ENCODE assay signal across 14 cellular contexts in the genomic region with DNA sequence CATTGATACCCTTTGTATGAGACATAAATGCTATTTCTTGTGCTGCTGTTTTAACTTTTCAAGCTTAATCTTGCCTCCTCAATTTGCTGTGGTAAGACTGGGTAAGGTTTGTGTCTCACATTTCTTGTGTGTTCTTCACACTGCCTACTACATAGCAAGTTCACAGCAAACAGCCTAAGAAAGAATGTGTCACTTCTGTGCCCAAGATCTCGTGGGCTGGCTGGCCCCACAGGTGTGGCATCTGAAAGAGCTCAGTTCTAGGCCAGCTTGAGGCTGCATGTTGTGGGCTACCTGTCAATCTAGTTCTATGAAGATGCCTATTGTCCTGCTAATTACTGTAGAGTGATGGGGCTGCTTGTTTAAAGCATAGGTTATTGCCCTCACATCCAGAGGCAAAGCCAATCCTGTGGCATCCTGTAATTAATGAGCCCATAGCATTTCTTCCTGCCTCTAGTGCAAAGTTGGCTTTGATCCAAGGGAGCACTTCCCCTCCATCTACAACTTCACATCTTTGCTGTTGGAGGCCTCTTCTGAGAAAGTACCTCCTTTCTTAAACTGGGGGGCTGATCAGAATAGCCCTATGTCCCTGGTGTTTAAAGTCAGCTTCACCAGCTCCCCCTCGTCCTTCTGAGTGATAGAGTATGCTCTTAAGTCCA. TPM values are rescaled to one million over a fixed set of nuclear protein-coding genes. Genes with fewer than 3 reads are reported as not detected.
DNase-seq lines count a peak whose midpoint lies in the region; ATAC-seq and TF ChIP-seq lines count a peak whose summit lies in the region.
"Had no signal": no experiment of that assay in that cellular context is flagged by ENCODE, and none has a peak within 500 bp of the region (broad histone marks: within the 10 kb centered on the region; RNA-seq: fewer than 3 reads in every experiment).

No MANE protein-coding gene starts in this region.

- no peaks in the 10 kb centered on the region for H3K9me3 Mint-ChIP-seq in CD8-positive, alpha-beta T cell
- H3K9me3 Mint-ChIP-seq in GM23338 (no peaks in the 10 kb centered on the region), memory B cell (no peaks in the 10 kb centered on the region)
- H3K9me3 Mint-ChIP-seq: activated B cell treated with CpG ODN at 0.5 μM for 24 hours, neural crest cell had no signal

- H3K36me3 ChIP-seq in CD8-positive, alpha-beta T cell (ENCODE audit: insufficient read depth, low read length), result no peaks in the 10 kb centered on the region
- no peaks in the 10 kb centered on the region for H3K36me3 ChIP-seq in GM23338 (ENCODE audit: insufficient read depth)
- H3K36me3 ChIP-seq: brain microvascular endothelial cell, heart left ventricle, left ventricle myocardium inferior had no signal

- no peaks in the 10 kb centered on the region for H3K9me2 ChIP-seq in GM23338 (ENCODE audit: insufficient read depth)

- peaks cover 4% of the 10 kb centered on the region for H3K36me3 Mint-ChIP-seq in CD8-positive, alpha-beta T cell
- H3K36me3 Mint-ChIP-seq in GM23338 (ENCODE audit: low read depth) (no peaks in the 10 kb centered on the region), memory B cell (no peaks in the 10 kb centered on the region)

- ATAC-seq in CD8-positive, alpha-beta T cell, result no peak
- ATAC-seq in GM23338 (no peak), memory B cell (ENCODE audit: low read depth) (no peak), HG02884 (IDR thresholded peaks at IDR 0.05; ENCODE audit: unreplicated experiment) (no peak), GM19328 (IDR thresholded peaks at IDR 0.05; ENCODE audit: unreplicated experiment) (no peak)
- ATAC-seq: heart left ventricle had no signal

- no peak overlapping the region for H3K4me3 ChIP-seq in CD8-positive, alpha-beta T cell (ENCODE audit: low read depth, low read length)
- no peak overlapping the region for H3K4me3 ChIP-seq in GM23338
- H3K4me3 ChIP-seq: heart left ventricle, left ventricle myocardium inferior had no signal

- H3K4me2 ChIP-seq in GM23338, result no peak overlapping the region

- H3K27me3 ChIP-seq in CD8-positive, alpha-beta T cell (ENCODE audit: insufficient read depth, low read length), result no peaks in the 10 kb centered on the region
- H3K27me3 ChIP-seq in GM23338 (ENCODE audit: insufficient read depth), result no peaks in the 10 kb centered on the region
- H3K27me3 ChIP-seq: brain microvascular endothelial cell, heart left ventricle had no signal

- no peak overlapping the region for H2AFZ ChIP-seq in GM23338

- intact Hi-C loops in CD8-positive, alpha-beta T cell (cut with DNase I, micrococcal nuclease), result no loop called here

- H3K4me3 Mint-ChIP-seq in CD8-positive, alpha-beta T cell, result no peak overlapping the region
- H3K4me3 Mint-ChIP-seq in GM23338 (no peak overlapping the region), memory B cell (no peak overlapping the region)
- H3K4me3 Mint-ChIP-seq: activated B cell treated with CpG ODN at 0.5 μM for 24 hours, neural crest cell had no signal

- H4K20me1 ChIP-seq in GM23338 (replicated peaks; ENCODE audit: insufficient read depth), result no peaks in the 10 kb centered on the region

- no peaks in the 10 kb centered on the region for H3K9me3 ChIP-seq in CD8-positive, alpha-beta T cell (ENCODE audit: low read length)
- H3K9me3 ChIP-seq: heart left ventricle, left ventricle myocardium inferior had no signal

- H3F3A ChIP-seq in GM23338 (replicated peaks; ENCODE audit: low read depth), result no peaks in the 10 kb centered on the region

- H3K79me2 ChIP-seq in GM23338 (replicated peaks; ENCODE audit: insufficient read depth), result no peaks in the 10 kb centered on the region

- TF ChIP-seq CTCF in CD8-positive, alpha-beta T cell (IDR thresholded peaks at IDR 0.05), result no peak
- no peak for TF ChIP-seq CTCF in GM23338 (conservative IDR thresholded peaks at IDR 0.05; ENCODE audit: low read depth in 2 of 2)

- POLR2A ChIA-PET in CD8-positive, alpha-beta T cell (lab: Charles Lee), result no interaction called here

- H3K4me1 Mint-ChIP-seq in CD8-positive, alpha-beta T cell (ENCODE audit: low read depth), result peaks cover 10% of the 10 kb centered on the region
- H3K4me1 Mint-ChIP-seq in GM23338 (peaks cover 39% of the 10 kb centered on the region), memory B cell (peaks cover 6% of the 10 kb centered on the region)
- H3K4me1 Mint-ChIP-seq: neural crest cell had no signal

- H3K27ac Mint-ChIP-seq in CD8-positive, alpha-beta T cell, result peak overlapping the region; percentile 34
- H3K27ac Mint-ChIP-seq in GM23338 (no peak overlapping the region), memory B cell (peak overlapping the region; percentile 28)
- H3K27ac Mint-ChIP-seq: activated B cell treated with CpG ODN at 0.5 μM for 24 hours had no signal

- no peaks in the 10 kb centered on the region for H3K27me3 Mint-ChIP-seq in CD8-positive, alpha-beta T cell (ENCODE audit: low read depth)
- H3K27me3 Mint-ChIP-seq in GM23338 (ENCODE audit: insufficient read depth, low read depth, poor library complexity), result peaks cover 2% of the 10 kb centered on the region
- H3K27me3 Mint-ChIP-seq in memory B cell, result no peaks in the 10 kb centered on the region
- H3K27me3 Mint-ChIP-seq: activated B cell treated with CpG ODN at 0.5 μM for 24 hours had no signal

- CTCF ChIA-PET in CD8-positive, alpha-beta T cell (lab: Charles Lee), result interaction anchor here (1.0 kb wide), 1 partner anchor 35 kb away, joined by 3 read pairs; no protein-coding TSS in a partner anchor

- peaks cover 8% of the 10 kb centered on the region for H3K4me1 ChIP-seq in CD8-positive, alpha-beta T cell (ENCODE audit: insufficient read depth, low read length)
- H3K4me1 ChIP-seq in GM23338 (ENCODE audit: insufficient read depth), result peaks cover 23% of the 10 kb centered on the region

- DNase-seq in CD8-positive, alpha-beta T cell, result peak in 1 of 7 experiments; percentile 37
- DNase-seq in GM23338 (ENCODE audit: low spot score), result no peak
- DNase-seq in OCI-M1 (lab: John Stamatoyannopoulos, UW), result peak; percentile 8
- DNase-seq in memory B cell (ENCODE audit: low spot score in 2 of 2), result no peak
- no peak for DNase-seq in NCI-H345 treated with DMSO at 0.1 percent for 48 hours (lab: John Stamatoyannopoulos, UW; ENCODE audit: unreplicated experiment)
- DNase-seq: activated B cell treated with CpG ODN at 0.5 μM for 24 hours, brain microvascular endothelial cell, heart left ventricle, left ventricle myocardium inferior, NCI-H2171 treated with DMSO at 0.1 percent for 48 hours, Right ventricle myocardium superior had no signal

- no peak overlapping the region for H3K27ac ChIP-seq in CD8-positive, alpha-beta T cell (ENCODE audit: low read depth, low read length)
- peak overlapping the region; percentile 47 for H3K27ac ChIP-seq in GM23338 (ENCODE audit: low read depth)
- H3K27ac ChIP-seq: brain microvascular endothelial cell, heart left ventricle, left ventricle myocardium inferior had no signal

TF ChIP-seq in GM23338, 12 proteins besides CTCF, POLR2A, EP300 and RAD21:
- TF ChIP-seq ZNF114 (CRISPR knock-in tag; IDR thresholded peaks at IDR 0.05) (no peak), ZNF331 (CRISPR knock-in tag; IDR thresholded peaks at IDR 0.05; ENCODE audit: low read depth) (no peak), CREB1 (CRISPR knock-in tag; IDR thresholded peaks at IDR 0.05; ENCODE audit: low read depth) (no peak), NANOG (IDR thresholded peaks at IDR 0.05; ENCODE audit: borderline replicate concordance) (no peak)

RNA-seq across cellular contexts. Expression of gene ASPRV1, which starts 40.9 kb away (rescaled TPM):
- total RNA-seq in CD8-positive, alpha-beta T cell, result under 1 TPM; 0.73 to 0.86 TPM
- 0.82 and 1.4 TPM in 2 replicates for total RNA-seq in GM23338 (2014; rRNA removed; shearing (Covaris generic))
- 0.54 and 0.60 TPM in 2 replicates for polyA plus RNA-seq in GM23338 (2016; fragmentation: Nextera tagmentation; extraction: Ambion mirVana)
